Comparison of ENCODE assay signal across 11 cellular contexts in the genomic region with DNA sequence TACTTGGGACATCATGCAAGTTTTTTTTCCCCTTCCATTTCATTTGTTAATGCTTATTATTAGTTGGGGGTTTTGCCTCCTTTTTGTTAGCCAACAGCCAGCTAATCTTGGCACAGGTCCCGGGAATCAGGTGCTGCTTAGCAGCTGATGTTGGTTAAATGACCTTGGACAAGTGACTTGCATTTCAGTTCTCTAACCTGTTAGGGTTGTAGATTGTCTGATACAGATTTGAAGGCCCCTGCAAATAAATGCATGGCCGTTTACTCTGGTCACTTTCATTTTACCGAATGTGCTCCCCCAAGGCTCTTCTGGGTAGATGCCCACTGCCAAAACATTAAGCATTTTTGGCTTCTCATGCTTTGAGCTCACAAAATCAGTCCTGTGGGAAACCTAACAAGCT.
DNase-seq lines count a peak whose midpoint lies in the region; ATAC-seq and TF ChIP-seq lines count a peak whose summit lies in the region.
"Had no signal": no experiment of that assay in that cellular context is flagged by ENCODE, and none has a peak within 500 bp of the region (broad histone marks: within the 10 kb centered on the region; RNA-seq: fewer than 3 reads in every experiment).

No MANE protein-coding gene starts in this region.

- WGBS in esophagus squamous epithelium, 2 donors: 35 to 51% methylated on average over 3 of the region's 3 CpGs

- peak overlapping the region; percentile 55 for H3K4me3 Mint-ChIP-seq in activated CD4-positive, alpha-beta T cell treated with anti-CD3 and anti-CD28 coated beads, Interleukin-2, amount 10 ng/mL, durations not matched to agents 24 days and 14 days

- H3K4me1 Mint-ChIP-seq in activated CD4-positive, alpha-beta T cell treated with anti-CD3 and anti-CD28 coated beads, Interleukin-2, amount 10 ng/mL, durations not matched to agents 24 days and 14 days: peaks cover 85% of the 10 kb centered on the region

- no peak for TF ChIP-seq CTCF in gastrocnemius medialis (IDR thresholded peaks at IDR 0.05 in 4 of 5, conservative IDR thresholded peaks at IDR 0.05 in 1 of 5)
- no peak for TF ChIP-seq CTCF in esophagus squamous epithelium (IDR thresholded peaks at IDR 0.05)

- H3K36me3 Mint-ChIP-seq in activated CD4-positive, alpha-beta T cell treated with anti-CD3 and anti-CD28 coated beads, Interleukin-2, amount 10 ng/mL, durations not matched to agents 24 days and 14 days (ENCODE audit: low read depth): peaks cover 17% of the 10 kb centered on the region

- no peaks in the 10 kb centered on the region for H3K9me3 ChIP-seq in gastrocnemius medialis
- H3K9me3 ChIP-seq in esophagus squamous epithelium: no peaks in the 10 kb centered on the region
- H3K9me3 ChIP-seq: MG63, testis had no signal

- peak overlapping the region; percentile 96 for H3K27ac Mint-ChIP-seq in activated CD4-positive, alpha-beta T cell treated with anti-CD3 and anti-CD28 coated beads, Interleukin-2, amount 10 ng/mL, durations not matched to agents 24 days and 14 days

- DNase-seq in activated CD4-positive, alpha-beta T cell treated with anti-CD3 and anti-CD28 coated beads, Interleukin-2, amount 10 ng/mL, durations not matched to agents 24 days and 14 days: no peak
- DNase-seq in activated CD4-positive, alpha-beta T cell treated with anti-CD3 and anti-CD28 coated beads for 1 hour: no peak
- DNase-seq in NCI-H2196 (lab: John Stamatoyannopoulos, UW; ENCODE audit: unreplicated experiment) (peak; percentile 49), dermis blood vessel endothelial cell (peak; percentile 63), gastrocnemius medialis (peak in 1 of 2 donors; percentile 43), HT-29 (ENCODE audit: low spot score) (no peak), esophagus squamous epithelium (lab: John Stamatoyannopoulos, UW) (no peak)
- no peak for DNase-seq in stimulated activated CD4-positive, alpha-beta T cell treated with anti-CD3 and anti-CD28 coated beads, Interleukin-15, amount 100 ng/mL, for 24 hours
- DNase-seq: MG63, T1000, testis had no signal

- H3K27me3 Mint-ChIP-seq in activated CD4-positive, alpha-beta T cell treated with anti-CD3 and anti-CD28 coated beads, Interleukin-2, amount 10 ng/mL, durations not matched to agents 24 days and 14 days: no peaks in the 10 kb centered on the region

- TF ChIP-seq POLR2A in gastrocnemius medialis (IDR thresholded peaks at IDR 0.05): no peak
- no peak for TF ChIP-seq POLR2A in esophagus squamous epithelium (IDR thresholded peaks at IDR 0.05)

- in situ Hi-C loops in gastrocnemius medialis (cut with MboI; ENCODE audit: low sequenced_read_pairs in 4 of 4): no loop called here

- peaks cover 3% of the 10 kb centered on the region for H3K9me3 Mint-ChIP-seq in activated CD4-positive, alpha-beta T cell treated with anti-CD3 and anti-CD28 coated beads, Interleukin-2, amount 10 ng/mL, durations not matched to agents 24 days and 14 days

- peak in 1 of 2 donors; percentile 49 for ATAC-seq in gastrocnemius medialis

- no peaks in the 10 kb centered on the region for H3K27me3 ChIP-seq in gastrocnemius medialis
- no peaks in the 10 kb centered on the region for H3K27me3 ChIP-seq in esophagus squamous epithelium
- H3K27me3 ChIP-seq: MG63, testis had no signal

- no peak overlapping the region for H3K4me3 ChIP-seq in gastrocnemius medialis
- H3K4me3 ChIP-seq in esophagus squamous epithelium: no peak overlapping the region
- H3K4me3 ChIP-seq: MG63, testis had no signal

- H3K4me1 ChIP-seq in gastrocnemius medialis: peaks cover 48 to 80% of the 10 kb centered on the region in 2 donors
- peaks cover 48 to 100% (median 88%) of the 10 kb centered on the region in 3 donors for H3K4me1 ChIP-seq in esophagus squamous epithelium

- peak overlapping the region in 3 of 4 donors; percentile 10 to 49 (median 13) for H3K27ac ChIP-seq in gastrocnemius medialis
- H3K27ac ChIP-seq in esophagus squamous epithelium: peak overlapping the region in 2 of 4 donors; percentile 85
- H3K27ac ChIP-seq: testis had no signal

- no peaks in the 10 kb centered on the region for H3K36me3 ChIP-seq in gastrocnemius medialis
- H3K36me3 ChIP-seq in esophagus squamous epithelium: no peaks in the 10 kb centered on the region

- intact Hi-C loops in activated CD4-positive, alpha-beta T cell treated with anti-CD3 and anti-CD28 coated beads, Interleukin-2, amount 10 ng/mL, durations not matched to agents 24 days and 14 days (cut with micrococcal nuclease): no loop called here
- intact Hi-C loops in gastrocnemius medialis (cut with DNase I; ENCODE audit: low total_unique reads): no loop called here
- intact Hi-C loops in esophagus squamous epithelium (cut with DNase I): no loop called here

Comparison
In these comparisons a context has a peak if more than half of its experiments do, and no peak if none do; other contexts are left out.
1. DNase-seq: peak in NCI-H2196 (single experiment) and dermis blood vessel endothelial cell (single experiment); none in activated CD4-positive, alpha-beta T cell treated with anti-CD3 and anti-CD28 coated beads, Interleukin-2, amount 10 ng/mL, durations not matched to agents 24 days and 14 days (single experiment), activated CD4-positive, alpha-beta T cell treated with anti-CD3 and anti-CD28 coated beads for 1 hour (single experiment), stimulated activated CD4-positive, alpha-beta T cell treated with anti-CD3 and anti-CD28 coated beads, Interleukin-15, amount 100 ng/mL, for 24 hours (single experiment), HT-29 (single experiment) and esophagus squamous epithelium (single experiment).